Comparison of ENCODE assay signal across 18 cellular contexts in genomic region chr1:92797297-92797696, GRCh38.
"Had no signal": no experiment of that assay in that cellular context is flagged by ENCODE, and none has a peak within 500 bp of the region (broad histone marks: within the 10 kb centered on the region; RNA-seq: fewer than 3 reads in every experiment).

No MANE protein-coding gene starts in this region.

- H3K4me3 Mint-ChIP-seq: activated T-cell treated with anti-CD3 and anti-CD28 coated beads, Interleukin-2, amount 50 U/mL, for 24 hours; activated T-helper 17 cell treated with anti-CD3 and anti-CD28 coated beads, Interleukin-2, amount 50 U/mL, for 72 hours; natural killer cell had no signal

- H3K4me1 ChIP-seq: prostate gland, spleen, upper lobe of right lung had no signal

- ATAC-seq: activated naive CD4-positive, alpha-beta T cell treated with anti-CD3 and anti-CD28 coated beads, Interleukin-2, amount 50 U/mL, for 72 hours; activated T-helper 17 cell treated with anti-CD3 and anti-CD28 coated beads, Interleukin-2, amount 50 U/mL, for 72 hours; left lobe of liver; natural killer cell; upper lobe of right lung had no signal

- H3K9me3 Mint-ChIP-seq: activated naive CD4-positive, alpha-beta T cell treated with anti-CD3 and anti-CD28 coated beads, Interleukin-2, amount 50 U/mL, for 72 hours; activated T-cell treated with anti-CD3 and anti-CD28 coated beads, Interleukin-2, amount 50 U/mL, for 24 hours; activated T-helper 17 cell treated with anti-CD3 and anti-CD28 coated beads, Interleukin-2, amount 50 U/mL, for 72 hours; natural killer cell had no signal

- H3K4me3 ChIP-seq: lung, ovary, prostate gland, spleen, upper lobe of right lung had no signal

- H3K36me3 Mint-ChIP-seq: activated naive CD4-positive, alpha-beta T cell treated with anti-CD3 and anti-CD28 coated beads, Interleukin-2, amount 50 U/mL, for 72 hours; natural killer cell had no signal

- H3K27me3 ChIP-seq: ovary, spleen, upper lobe of right lung had no signal

- H3K27ac Mint-ChIP-seq: activated naive CD4-positive, alpha-beta T cell treated with anti-CD3 and anti-CD28 coated beads, Interleukin-2, amount 50 U/mL, for 72 hours; activated T-cell treated with anti-CD3 and anti-CD28 coated beads, Interleukin-2, amount 50 U/mL, for 24 hours; activated T-helper 17 cell treated with anti-CD3 and anti-CD28 coated beads, Interleukin-2, amount 50 U/mL, for 72 hours; natural killer cell had no signal

- DNase-seq: activated CD4-positive, alpha-beta T cell treated with anti-CD3 and anti-CD28 coated beads for 1 hour; activated CD8-positive, alpha-beta memory T cell treated with anti-CD3 and anti-CD28 coated beads, Interleukin-2, amount 50 U/mL, for 4 hours; activated T-cell treated with anti-CD3 and anti-CD28 coated beads, Interleukin-2, amount 50 U/mL, for 24 hours; aorta; central memory CD4-positive, alpha-beta T cell; effector memory CD4-positive, alpha-beta T cell; natural killer cell; ovary; spleen; stimulated activated CD4-positive, alpha-beta T cell treated with anti-CD3 and anti-CD28 coated beads, Interleukin-4, amount 100 ng/mL, for 24 hours; stimulated activated naive CD4-positive, alpha-beta T cell treated with Interleukin-2 at 50 U/mL for 16 hours; T-helper 9 cell; upper lobe of right lung had no signal

- H3K9me3 ChIP-seq: ovary, prostate gland, upper lobe of right lung had no signal

- H3K36me3 ChIP-seq: ovary, prostate gland, spleen, upper lobe of right lung had no signal

- H3K4me1 Mint-ChIP-seq: activated T-helper 17 cell treated with anti-CD3 and anti-CD28 coated beads, Interleukin-2, amount 50 U/mL, for 72 hours; natural killer cell had no signal

- H3K27ac ChIP-seq: ovary, prostate gland, spleen, upper lobe of right lung had no signal
